8 cellular contexts compared by ENCODE assay signal in genomic region chr12:57109207-57110160, GRCh38. TPM values are rescaled to one million over a fixed set of nuclear protein-coding genes. Genes with fewer than 3 reads are reported as not detected.
DNase-seq lines count a peak whose midpoint lies in the region; ATAC-seq and TF ChIP-seq lines count a peak whose summit lies in the region.

No MANE protein-coding gene starts in this region.

- H3K9ac ChIP-seq in ES-I3 (ENCODE audit: low read depth, low read length), result peak overlapping the region; percentile 69; the same call in 1 of the 2 replicates

- no peaks in the 10 kb centered on the region for H3K36me3 ChIP-seq in ES-I3 (ENCODE audit: insufficient read depth, low read length)
- peaks cover 31% of the 10 kb centered on the region for H3K36me3 ChIP-seq in SJSA1
- H3K36me3 ChIP-seq in psoas muscle (ENCODE audit: insufficient read depth in 1 of 2, low read depth in 1 of 2), result peaks cover 0 to 11% of the 10 kb centered on the region in 2 donors

- no peak for DNase-seq in SJSA1 (ENCODE audit: low read depth in 1 of 2, low spot score in 2 of 2)
- DNase-seq in fibroblast of mammary gland (ENCODE audit: low read depth), result no peak
- no peak for DNase-seq in psoas muscle
- DNase-seq in NCI-H1092 treated with DMSO at 0.1 percent for 48 hours (lab: John Stamatoyannopoulos, UW), result no peak

- no peaks in the 10 kb centered on the region for H3K9me3 ChIP-seq in ES-I3 (ENCODE audit: control insufficient read depth, insufficient read depth, low read length)
- no peaks in the 10 kb centered on the region for H3K9me3 ChIP-seq in SJSA1 (replicated peaks)
- no peaks in the 10 kb centered on the region for H3K9me3 ChIP-seq in psoas muscle

- intact Hi-C loops in psoas muscle (cut with DNase I), result loop anchor here in 1 of 2 donors (5.0 kb wide), 1 partner anchor 102 kb away; the partner anchor contains the start of gene ZBTB39

- ATAC-seq in psoas muscle (no peak), HG02840 (IDR thresholded peaks at IDR 0.05; ENCODE audit: low FRiP score, unreplicated experiment) (no peak), HG03175 (IDR thresholded peaks at IDR 0.05; ENCODE audit: unreplicated experiment) (no peak), GM21737 (IDR thresholded peaks at IDR 0.05; ENCODE audit: unreplicated experiment) (no peak)

- H3K4me1 ChIP-seq in ES-I3 (ENCODE audit: insufficient read depth, low read length), result 0 out of 2 replicates have a peak, but pooled peaks cover 5% of the 10 kb centered on the region
- peaks cover 32% of the 10 kb centered on the region for H3K4me1 ChIP-seq in SJSA1 (replicated peaks)
- H3K4me1 ChIP-seq in psoas muscle, result peaks cover 11% of the 10 kb centered on the region

- 63 to 68% (median 66%) methylated on average over 8 of the region's 8 CpGs for WGBS in psoas muscle, 3 donors

- H3K27ac ChIP-seq in SJSA1 (no peak overlapping the region), psoas muscle (peak overlapping the region; percentile 88)

- H3K27me3 ChIP-seq in SJSA1 (replicated peaks), result no peaks in the 10 kb centered on the region
- H3K27me3 ChIP-seq in psoas muscle (ENCODE audit: insufficient read depth in 3 of 3, low read length in 2 of 3), result no peaks in the 10 kb centered on the region

- no peak for TF ChIP-seq CTCF in fibroblast of mammary gland (conservative IDR thresholded peaks at IDR 0.05; ENCODE audit: control insufficient read depth, insufficient read depth, low read depth, low read length)
- TF ChIP-seq CTCF in psoas muscle (IDR thresholded peaks at IDR 0.05), result no peak

- H3K4me3 ChIP-seq in SJSA1 (peak overlapping the region; percentile 46), fibroblast of mammary gland (ENCODE audit: control insufficient read depth, low read depth, low read length) (peak overlapping the region; percentile 92), psoas muscle (peak overlapping the region; percentile 72)

RNA-seq across cellular contexts. Expression of gene STAT6, which starts 1.7 kb away (rescaled TPM):
- total RNA-seq in SJSA1 (2014; rRNA removed; shearing (Covaris generic)), result 29.9 and 34.0 TPM in 2 replicates
- total RNA-seq in psoas muscle, result 10 to 100 TPM; 14.1 to 27.7 (median 18.2) TPM
- 10 to 100 TPM; 10.4 to 11.6 (median 11.3) TPM for polyA plus RNA-seq in psoas muscle

RNA-seq across cellular contexts. Expression of gene LRP1, which starts 18.8 kb away (rescaled TPM):
- total RNA-seq in SJSA1 (2014; rRNA removed; shearing (Covaris generic)), result 21.2 and 33.3 TPM in 2 replicates
- total RNA-seq in psoas muscle, result 10 to 100 TPM; 33.1 to 50.6 (median 35.1) TPM
- polyA plus RNA-seq in psoas muscle, result 10 to 100 TPM; 10.7 to 14.7 (median 14.5) TPM

RNA-seq across cellular contexts. Expression of gene NAB2, which starts 20.6 kb away (rescaled TPM):
- total RNA-seq in SJSA1 (2014; rRNA removed; shearing (Covaris generic)), result 21.6 and 22.2 TPM in 2 replicates
- 10 to 100 TPM in 2 of 4 donors, 1 to 10 TPM in 2; 7.1 to 28.4 (median 10.8) TPM for total RNA-seq in psoas muscle
- polyA plus RNA-seq in psoas muscle, result 100 to 1,000 TPM in 1 of 3 donors, 1 to 10 TPM in 2; 5.6 to 114 (median 8.2) TPM

RNA-seq across cellular contexts. Expression of gene NEMP1, which starts 30.9 kb away (rescaled TPM):
- total RNA-seq in SJSA1 (2014; rRNA removed; shearing (Covaris generic)), result 31.5 and 40.3 TPM in 2 replicates
- 1 to 10 TPM; 1.5 to 3.2 (median 2.1) TPM for total RNA-seq in psoas muscle
- 1 to 10 TPM; 1.3 to 3.0 (median 2.7) TPM for polyA plus RNA-seq in psoas muscle

RNA-seq across cellular contexts. Expression of gene LRP1-AS, which starts 37.9 kb away (rescaled TPM):
- total RNA-seq in SJSA1 (2014; rRNA removed; shearing (Covaris generic)), result not detected in 2 replicates
- total RNA-seq in psoas muscle, result not detected
- not detected for polyA plus RNA-seq in psoas muscle
